ENCODE assay signal across 8 cellular contexts in genomic region chr14:44316647-44317432, GRCh38.
DNase-seq lines count a peak whose midpoint lies in the region; ATAC-seq, FAIRE-seq and TF ChIP-seq lines count a peak whose summit lies in the region.

No MANE protein-coding gene starts in this region.

- peaks cover under 1% of the 10 kb centered on the region for H3K36me3 Mint-ChIP-seq in effector memory CD8-positive, alpha-beta T cell (ENCODE audit: insufficient read depth)

- no peak overlapping the region for H3K27ac ChIP-seq in dorsolateral prefrontal cortex

- H3K27me3 Mint-ChIP-seq in effector memory CD8-positive, alpha-beta T cell, result no peaks in the 10 kb centered on the region

- H3K4me1 Mint-ChIP-seq in effector memory CD8-positive, alpha-beta T cell (ENCODE audit: low read depth in 2 of 2), result no peaks in the 10 kb centered on the region

- H3K4me3 ChIP-seq in dorsolateral prefrontal cortex, result no peak overlapping the region

- no peak overlapping the region for H3K4me3 Mint-ChIP-seq in effector memory CD8-positive, alpha-beta T cell

- intact Hi-C loops in dorsolateral prefrontal cortex (cut with DNase I), result no loop called here

- ATAC-seq in HG02763 (IDR thresholded peaks at IDR 0.05; ENCODE audit: unreplicated experiment), result peak; percentile 76
- no peak for ATAC-seq in effector memory CD8-positive, alpha-beta T cell (replicated peaks)

- no peak overlapping the region for H3K27ac Mint-ChIP-seq in effector memory CD8-positive, alpha-beta T cell

- H3K9me3 Mint-ChIP-seq in effector memory CD8-positive, alpha-beta T cell, result peaks cover 4 to 7% of the 10 kb centered on the region in 2 donors

- DNase-seq in GM12891 (ENCODE audit: insufficient read length, low spot score) (no peak), NCI-H510A treated with DMSO at 0.1 percent for 48 hours (lab: John Stamatoyannopoulos, UW) (peak; percentile 10), dorsolateral prefrontal cortex (peak in 6 of 10 donors; percentile 15 to 63 (median 54)), NCI-H1092 (lab: John Stamatoyannopoulos, UW) (no peak), NCI-H2227 (lab: John Stamatoyannopoulos, UW; ENCODE audit: unreplicated experiment) (no peak)
- DNase-seq in stimulated activated CD4-positive, alpha-beta T cell treated with anti-CD3 and anti-CD28 coated beads, Interleukin-4, amount 100 ng/mL, for 24 hours, result peak; percentile 15
- DNase-seq in effector memory CD8-positive, alpha-beta T cell, result no peak

- TF ChIP-seq CTCF in dorsolateral prefrontal cortex (IDR thresholded peaks at IDR 0.05 in 54 of 56, conservative IDR thresholded peaks at IDR 0.05 in 2 of 56; ENCODE audit: low read depth in 1 of 56, partially characterized antibody in 56 of 56), result no peak

- TF ChIP-seq POLR2A in GM12891 (IDR thresholded peaks at IDR 0.05; ENCODE audit: low read depth, low read length), result no peak

- FAIRE-seq in GM12891 (lab: Jason Lieb, UNC), result peak; percentile 26

- no peaks in the 10 kb centered on the region for H3K27me3 ChIP-seq in dorsolateral prefrontal cortex

TF ChIP-seq in GM12891, 5 proteins besides CTCF, POLR2A, EP300 and RAD21:
- TF ChIP-seq POU2F2 (IDR thresholded peaks at IDR 0.05; ENCODE audit: low read depth, low read length) (peak; percentile 23; the same call in 1 of the 2 replicates), PAX5 (IDR thresholded peaks at IDR 0.05; ENCODE audit: insufficient read depth, low read length, severe bottlenecking) (no peak), TAF1 (IDR thresholded peaks at IDR 0.05; ENCODE audit: low read depth, low read length) (no peak)

Comparison
In these comparisons a context has a peak if more than half of its experiments do, and no peak if none do; other contexts are left out.
1. DNase-seq: peak in NCI-H510A treated with DMSO at 0.1 percent for 48 hours (single experiment), dorsolateral prefrontal cortex (6 of 10) and stimulated activated CD4-positive, alpha-beta T cell treated with anti-CD3 and anti-CD28 coated beads, Interleukin-4, amount 100 ng/mL, for 24 hours (single experiment); none in GM12891 (single experiment), effector memory CD8-positive, alpha-beta T cell (0 of 3), NCI-H1092 (single experiment) and NCI-H2227 (single experiment).